Comparison of ENCODE assay signal across 1 cellular context in genomic region chr3:177464392-177465225, GRCh38.
TF ChIP-seq lines count a peak whose summit lies in the region.

No MANE protein-coding gene starts in this region.

TF ChIP-seq in liver, 16 proteins besides CTCF, POLR2A, EP300 and RAD21 (continued from another document):
- TF ChIP-seq, protein P1, sequence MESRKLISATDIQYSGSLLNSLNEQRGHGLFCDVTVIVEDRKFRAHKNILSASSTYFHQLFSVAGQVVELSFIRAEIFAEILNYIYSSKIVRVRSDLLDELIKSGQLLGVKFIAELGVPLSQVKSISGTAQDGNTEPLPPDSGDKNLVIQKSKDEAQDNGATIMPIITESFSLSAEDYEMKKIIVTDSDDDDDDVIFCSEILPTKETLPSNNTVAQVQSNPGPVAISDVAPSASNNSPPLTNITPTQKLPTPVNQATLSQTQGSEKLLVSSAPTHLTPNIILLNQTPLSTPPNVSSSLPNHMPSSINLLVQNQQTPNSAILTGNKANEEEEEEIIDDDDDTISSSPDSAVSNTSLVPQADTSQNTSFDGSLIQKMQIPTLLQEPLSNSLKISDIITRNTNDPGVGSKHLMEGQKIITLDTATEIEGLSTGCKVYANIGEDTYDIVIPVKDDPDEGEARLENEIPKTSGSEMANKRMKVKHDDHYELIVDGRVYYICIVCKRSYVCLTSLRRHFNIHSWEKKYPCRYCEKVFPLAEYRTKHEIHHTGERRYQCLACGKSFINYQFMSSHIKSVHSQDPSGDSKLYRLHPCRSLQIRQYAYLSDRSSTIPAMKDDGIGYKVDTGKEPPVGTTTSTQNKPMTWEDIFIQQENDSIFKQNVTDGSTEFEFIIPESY (IDR thresholded peaks at IDR 0.05) = peak; percentile 16
- no peak for TF ChIP-seq NR2F2 (IDR thresholded peaks at IDR 0.05)
- TF ChIP-seq ATF3 (IDR thresholded peaks at IDR 0.05) = no peak
- TF ChIP-seq YY1 (IDR thresholded peaks at IDR 0.05) = peak; percentile 48
- peak; percentile 30 for TF ChIP-seq REST (IDR thresholded peaks at IDR 0.05)
